ENCODE assay signal across 19 cellular contexts in the genomic region with DNA sequence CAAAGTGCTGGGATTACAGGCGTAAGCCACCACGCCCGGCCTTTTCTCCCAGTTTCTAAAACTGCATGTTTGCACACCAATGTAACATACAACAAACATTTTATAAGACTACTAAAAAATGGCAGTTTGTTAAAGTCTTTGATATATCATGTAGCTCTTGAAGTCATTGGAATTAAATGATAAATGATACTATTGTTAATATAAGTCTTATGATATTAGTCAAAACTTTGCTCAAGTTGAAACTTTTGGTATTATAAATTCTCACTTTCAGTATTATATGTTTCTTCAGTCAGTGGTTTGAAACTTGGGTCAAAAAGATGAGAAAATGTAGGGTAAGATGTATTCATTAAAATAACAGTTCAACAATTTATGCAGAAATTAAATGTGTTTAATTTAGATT.
A peak's percentile ranks its signal among the peaks of the same experiment; 100 is the strongest.
DNase-seq lines count a peak whose midpoint lies in the region; ATAC-seq, FAIRE-seq and TF ChIP-seq lines count a peak whose summit lies in the region.
"Had no signal": no experiment of that assay in that cellular context is flagged by ENCODE, and none has a peak within 500 bp of the region (broad histone marks: within the 10 kb centered on the region; RNA-seq: fewer than 3 reads in every experiment).

No MANE protein-coding gene starts in this region.

- H3K4me1 ChIP-seq in aorta (ENCODE audit: control insufficient read depth in 1 of 2, insufficient read depth in 2 of 2, low read length in 2 of 2), result no peaks in the 10 kb centered on the region
- H3K4me1 ChIP-seq: body of pancreas, stomach had no signal

- H3K27me3 ChIP-seq in aorta (ENCODE audit: control insufficient read depth in 1 of 2, insufficient read depth in 2 of 2, low read length in 1 of 2), result no peaks in the 10 kb centered on the region
- H3K27me3 ChIP-seq: body of pancreas, stomach had no signal

- ATAC-seq in GM18907 (IDR thresholded peaks at IDR 0.05; ENCODE audit: unreplicated experiment) (peak; percentile 59), HG02798 (IDR thresholded peaks at IDR 0.05; ENCODE audit: poor library complexity, unreplicated experiment) (peak; percentile 75), HG03521 (IDR thresholded peaks at IDR 0.05; ENCODE audit: unreplicated experiment) (peak; percentile 49), aorta (ENCODE audit: low FRiP score) (no peak)
- ATAC-seq: body of pancreas had no signal

- H3K36me3 ChIP-seq in aorta (ENCODE audit: control insufficient read depth in 1 of 2, insufficient read depth in 2 of 2, low read length in 1 of 2), result no peaks in the 10 kb centered on the region
- H3K36me3 ChIP-seq: stomach had no signal

- no peak for FAIRE-seq in GM19239 (lab: Jason Lieb, UNC)
- FAIRE-seq: kidney, TTC549 had no signal

- DNase-seq in GM12865 (ENCODE audit: low read depth), result peak; percentile 48
- no peak for DNase-seq in GM19239 (ENCODE audit: insufficient read length, low spot score)
- DNase-seq in stimulated activated CD4-positive, alpha-beta T cell treated with anti-CD3 and anti-CD28 coated beads, Interleukin-12 subunit alpha, Interleukin-12 subunit beta, amount 100 ng/mL, for 4 hours, result no peak
- DNase-seq in NCI-H2171 (lab: John Stamatoyannopoulos, UW), result no peak
- no peak for DNase-seq in aorta
- DNase-seq: activated CD8-positive, alpha-beta memory T cell treated with anti-CD3 and anti-CD28 coated beads, Interleukin-2, amount 50 U/mL, for 48 hours; body of pancreas; DMS153; foreskin melanocyte; H7; kidney; NCI-H1092; NCI-H524; Right ventricle myocardium superior; stomach had no signal

- H3K4me3 ChIP-seq in GM12865 (ENCODE audit: low read depth, low read length), result no peak overlapping the region
- no peak overlapping the region for H3K4me3 ChIP-seq in aorta (ENCODE audit: low read length in 2 of 2)
- H3K4me3 ChIP-seq: body of pancreas, stomach had no signal

- no peak for TF ChIP-seq CTCF in GM12865 (IDR thresholded peaks at IDR 0.05; ENCODE audit: insufficient read depth, low read depth, low read length, missing control alignments)

- no peaks in the 10 kb centered on the region for H3K9me3 ChIP-seq in aorta (ENCODE audit: control insufficient read depth, low read length)
- H3K9me3 ChIP-seq: body of pancreas had no signal

- intact Hi-C loops in aorta (cut with DNase I), result no loop called here

- H3K27ac ChIP-seq in aorta (ENCODE audit: low read depth in 1 of 2, low read length in 2 of 2), result no peak overlapping the region
- H3K27ac ChIP-seq: body of pancreas, stomach had no signal

- WGBS in aorta, 2 donors, result 98 to 99% methylated on average over 3 of the region's 3 CpGs
